Comparison of ENCODE assay signal across 16 cellular contexts in the genomic region with DNA sequence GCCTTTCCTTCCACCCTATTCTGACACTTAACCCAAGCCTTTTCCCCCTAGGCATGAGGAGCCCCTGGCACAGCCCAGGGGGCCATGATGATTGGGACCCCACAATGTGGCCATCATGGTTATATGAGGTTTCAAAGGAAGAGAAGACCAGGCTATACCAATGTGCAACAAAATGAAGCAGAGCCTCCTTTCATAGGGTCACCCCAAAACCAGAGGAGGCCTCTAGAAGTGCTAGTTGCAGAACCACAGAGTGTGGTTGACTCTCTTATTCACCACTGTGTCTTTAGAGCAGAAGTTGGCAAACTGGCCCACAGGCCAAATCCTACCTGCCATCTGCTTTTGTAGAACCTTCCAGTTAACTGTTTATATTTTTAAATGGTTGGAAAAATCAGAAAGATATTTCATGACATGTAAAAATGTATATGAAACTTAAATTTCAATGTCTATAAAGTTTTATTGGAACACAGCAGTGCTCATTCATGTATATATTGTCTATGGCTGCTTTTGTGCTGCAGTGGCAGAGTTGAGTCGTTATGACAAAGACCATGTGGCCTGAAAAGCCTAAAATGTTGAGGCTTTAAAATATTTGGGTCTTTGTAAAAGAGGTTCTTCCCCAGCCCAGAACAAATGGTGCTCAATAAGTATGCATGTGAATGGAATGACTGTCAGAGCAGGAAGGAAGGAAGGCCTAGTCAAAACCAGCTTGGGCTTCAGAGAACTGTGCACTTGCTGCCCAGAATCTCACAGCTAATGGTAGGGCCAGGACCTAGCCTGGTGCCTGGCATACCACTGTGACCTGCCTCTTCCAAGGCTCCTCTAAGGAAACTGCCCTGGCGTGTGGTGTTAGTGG. TPM values are rescaled to one million over a fixed set of nuclear protein-coding genes. Genes with fewer than 3 reads are reported as not detected.
DNase-seq lines count a peak whose midpoint lies in the region; ATAC-seq and TF ChIP-seq lines count a peak whose summit lies in the region.
"Had no signal": no experiment of that assay in that cellular context is flagged by ENCODE, and none has a peak within 500 bp of the region (broad histone marks: within the 10 kb centered on the region; RNA-seq: fewer than 3 reads in every experiment).

No MANE protein-coding gene starts in this region.

- no peak overlapping the region for H3K4me3 Mint-ChIP-seq in activated CD4-positive, alpha-beta T cell treated with anti-CD3 and anti-CD28 coated beads, Interleukin-2, amount 10 ng/mL, durations not matched to agents 7 days and 5 days
- H3K4me3 Mint-ChIP-seq in WTC11, result no peak overlapping the region

- CTCF ChIA-PET in activated CD4-positive, alpha-beta T cell treated with anti-CD3 and anti-CD28 coated beads, Interleukin-2, amount 10 ng/mL, durations not matched to agents 7 days and 5 days (lab: Charles Lee), result interaction anchor here (1.0 to 2.3 kb wide), 2 partner anchors 11 to 31 kb away, joined by 3 to 9 read pairs; no protein-coding TSS in a partner anchor
- CTCF ChIA-PET in WTC11 (lab: Charles Lee), result interaction anchor here (0.6 to 1.0 kb wide), 4 partner anchors 22 to 157 kb away, joined by 4 to 5 read pairs (median 4); no protein-coding TSS in a partner anchor

- in situ Hi-C loops in G401 (cut with HindIII; ENCODE audit: low sequenced_read_pairs), result no loop called here

- POLR2A ChIA-PET in activated CD4-positive, alpha-beta T cell treated with anti-CD3 and anti-CD28 coated beads, Interleukin-2, amount 10 ng/mL, durations not matched to agents 7 days and 5 days (lab: Charles Lee), result no interaction called here
- POLR2A ChIA-PET in WTC11 (lab: Charles Lee), result no interaction called here

- ATAC-seq in WTC11 (0 out of 2 replicates have a peak, but pooled peaks have one; percentile 15), HG02938 (IDR thresholded peaks at IDR 0.05; ENCODE audit: unreplicated experiment) (no peak), HG02870 (IDR thresholded peaks at IDR 0.05; ENCODE audit: unreplicated experiment) (no peak)
- ATAC-seq in stimulated activated naive CD8-positive, alpha-beta T cell treated with anti-CD3 and anti-CD28 coated beads, Interleukin-15, Interleukin-2, amounts not matched to agents 100 U/mL and 50 U/mL, for 24 hours, result peak; percentile 55
- ATAC-seq: heart right ventricle, left lobe of liver had no signal

- no peaks in the 10 kb centered on the region for H3K9me3 Mint-ChIP-seq in activated CD4-positive, alpha-beta T cell treated with anti-CD3 and anti-CD28 coated beads, Interleukin-2, amount 10 ng/mL, durations not matched to agents 7 days and 5 days
- no peaks in the 10 kb centered on the region for H3K9me3 Mint-ChIP-seq in WTC11

- H3K27ac Mint-ChIP-seq in activated CD4-positive, alpha-beta T cell treated with anti-CD3 and anti-CD28 coated beads, Interleukin-2, amount 10 ng/mL, durations not matched to agents 7 days and 5 days, result peak overlapping the region; percentile 59
- peak overlapping the region; percentile 51; the same call in 1 of the 2 replicates for H3K27ac Mint-ChIP-seq in WTC11

- peaks cover 86% of the 10 kb centered on the region for H3K4me1 Mint-ChIP-seq in activated CD4-positive, alpha-beta T cell treated with anti-CD3 and anti-CD28 coated beads, Interleukin-2, amount 10 ng/mL, durations not matched to agents 7 days and 5 days
- peaks cover 37% of the 10 kb centered on the region for H3K4me1 Mint-ChIP-seq in WTC11

- no peaks in the 10 kb centered on the region for H3K27me3 Mint-ChIP-seq in activated CD4-positive, alpha-beta T cell treated with anti-CD3 and anti-CD28 coated beads, Interleukin-2, amount 10 ng/mL, durations not matched to agents 7 days and 5 days
- H3K27me3 Mint-ChIP-seq in WTC11 (ENCODE audit: low read depth), result no peaks in the 10 kb centered on the region

- H3K27ac ChIP-seq in epithelial cell of prostate, result peak overlapping the region; percentile 6
- H3K27ac ChIP-seq: cardiac muscle cell had no signal

- TF ChIP-seq CTCF in WTC11 (IDR thresholded peaks at IDR 0.05), result no peak

- peaks cover 56% of the 10 kb centered on the region for H3K36me3 Mint-ChIP-seq in activated CD4-positive, alpha-beta T cell treated with anti-CD3 and anti-CD28 coated beads, Interleukin-2, amount 10 ng/mL, durations not matched to agents 7 days and 5 days (ENCODE audit: low read depth)
- 0 out of 2 replicates have a peak, but pooled peaks cover 4% of the 10 kb centered on the region for H3K36me3 Mint-ChIP-seq in WTC11

- DNase-seq in activated CD4-positive, alpha-beta T cell treated with anti-CD3 and anti-CD28 coated beads, Interleukin-2, amount 10 ng/mL, durations not matched to agents 7 days and 5 days, result no peak
- DNase-seq in activated CD4-positive, alpha-beta T cell treated with anti-CD3 and anti-CD28 coated beads, Interleukin-2, amount 50 U/mL, for 1 hour, result no peak
- DNase-seq in WTC11 (ENCODE audit: low spot score), result no peak
- DNase-seq in epithelial cell of prostate (ENCODE audit: low read depth, low spot score), result no peak
- DNase-seq in stimulated activated naive CD8-positive, alpha-beta T cell treated with anti-CD3 and anti-CD28 coated beads, Interleukin-15, Interleukin-2, amounts not matched to agents 100 U/mL and 50 U/mL, for 24 hours, result no peak
- DNase-seq in G401 (ENCODE audit: low spot score), result no peak
- DNase-seq: heart right ventricle, Kasumi-1, NCI-H187, nucleus accumbens, SIG-M5, transverse colon had no signal

TF ChIP-seq in WTC11, 78 proteins besides CTCF, POLR2A, EP300 and RAD21 (continues in another document):
- TF ChIP-seq PRRX2 (CRISPR knock-in tag; IDR thresholded peaks at IDR 0.05), result no peak
- TF ChIP-seq ATF1 (CRISPR knock-in tag; IDR thresholded peaks at IDR 0.05), result no peak
- TF ChIP-seq SP1 (CRISPR knock-in tag; conservative IDR thresholded peaks at IDR 0.05), result no peak
- no peak for TF ChIP-seq ETV6 (CRISPR knock-in tag; IDR thresholded peaks at IDR 0.05)
- TF ChIP-seq, protein P1, sequence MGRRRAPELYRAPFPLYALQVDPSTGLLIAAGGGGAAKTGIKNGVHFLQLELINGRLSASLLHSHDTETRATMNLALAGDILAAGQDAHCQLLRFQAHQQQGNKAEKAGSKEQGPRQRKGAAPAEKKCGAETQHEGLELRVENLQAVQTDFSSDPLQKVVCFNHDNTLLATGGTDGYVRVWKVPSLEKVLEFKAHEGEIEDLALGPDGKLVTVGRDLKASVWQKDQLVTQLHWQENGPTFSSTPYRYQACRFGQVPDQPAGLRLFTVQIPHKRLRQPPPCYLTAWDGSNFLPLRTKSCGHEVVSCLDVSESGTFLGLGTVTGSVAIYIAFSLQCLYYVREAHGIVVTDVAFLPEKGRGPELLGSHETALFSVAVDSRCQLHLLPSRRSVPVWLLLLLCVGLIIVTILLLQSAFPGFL (CRISPR knock-in tag; IDR thresholded peaks at IDR 0.05; ENCODE audit: borderline replicate concordance), result no peak
- TF ChIP-seq, protein P2, sequence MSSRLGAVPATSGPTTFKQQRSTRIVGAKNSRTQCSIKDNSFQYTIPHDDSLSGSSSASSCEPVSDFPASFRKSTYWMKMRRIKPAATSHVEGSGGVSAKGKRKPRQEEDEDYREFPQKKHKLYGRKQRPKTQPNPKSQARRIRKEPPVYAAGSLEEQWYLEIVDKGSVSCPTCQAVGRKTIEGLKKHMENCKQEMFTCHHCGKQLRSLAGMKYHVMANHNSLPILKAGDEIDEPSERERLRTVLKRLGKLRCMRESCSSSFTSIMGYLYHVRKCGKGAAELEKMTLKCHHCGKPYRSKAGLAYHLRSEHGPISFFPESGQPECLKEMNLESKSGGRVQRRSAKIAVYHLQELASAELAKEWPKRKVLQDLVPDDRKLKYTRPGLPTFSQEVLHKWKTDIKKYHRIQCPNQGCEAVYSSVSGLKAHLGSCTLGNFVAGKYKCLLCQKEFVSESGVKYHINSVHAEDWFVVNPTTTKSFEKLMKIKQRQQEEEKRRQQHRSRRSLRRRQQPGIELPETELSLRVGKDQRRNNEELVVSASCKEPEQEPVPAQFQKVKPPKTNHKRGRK (CRISPR knock-in tag; IDR thresholded peaks at IDR 0.05; ENCODE audit: borderline replicate concordance), result no peak
- TF ChIP-seq GRHL2 (CRISPR knock-in tag; IDR thresholded peaks at IDR 0.05; ENCODE audit: insufficient replicate concordance, severe bottlenecking), result no peak
- TF ChIP-seq, protein P3, sequence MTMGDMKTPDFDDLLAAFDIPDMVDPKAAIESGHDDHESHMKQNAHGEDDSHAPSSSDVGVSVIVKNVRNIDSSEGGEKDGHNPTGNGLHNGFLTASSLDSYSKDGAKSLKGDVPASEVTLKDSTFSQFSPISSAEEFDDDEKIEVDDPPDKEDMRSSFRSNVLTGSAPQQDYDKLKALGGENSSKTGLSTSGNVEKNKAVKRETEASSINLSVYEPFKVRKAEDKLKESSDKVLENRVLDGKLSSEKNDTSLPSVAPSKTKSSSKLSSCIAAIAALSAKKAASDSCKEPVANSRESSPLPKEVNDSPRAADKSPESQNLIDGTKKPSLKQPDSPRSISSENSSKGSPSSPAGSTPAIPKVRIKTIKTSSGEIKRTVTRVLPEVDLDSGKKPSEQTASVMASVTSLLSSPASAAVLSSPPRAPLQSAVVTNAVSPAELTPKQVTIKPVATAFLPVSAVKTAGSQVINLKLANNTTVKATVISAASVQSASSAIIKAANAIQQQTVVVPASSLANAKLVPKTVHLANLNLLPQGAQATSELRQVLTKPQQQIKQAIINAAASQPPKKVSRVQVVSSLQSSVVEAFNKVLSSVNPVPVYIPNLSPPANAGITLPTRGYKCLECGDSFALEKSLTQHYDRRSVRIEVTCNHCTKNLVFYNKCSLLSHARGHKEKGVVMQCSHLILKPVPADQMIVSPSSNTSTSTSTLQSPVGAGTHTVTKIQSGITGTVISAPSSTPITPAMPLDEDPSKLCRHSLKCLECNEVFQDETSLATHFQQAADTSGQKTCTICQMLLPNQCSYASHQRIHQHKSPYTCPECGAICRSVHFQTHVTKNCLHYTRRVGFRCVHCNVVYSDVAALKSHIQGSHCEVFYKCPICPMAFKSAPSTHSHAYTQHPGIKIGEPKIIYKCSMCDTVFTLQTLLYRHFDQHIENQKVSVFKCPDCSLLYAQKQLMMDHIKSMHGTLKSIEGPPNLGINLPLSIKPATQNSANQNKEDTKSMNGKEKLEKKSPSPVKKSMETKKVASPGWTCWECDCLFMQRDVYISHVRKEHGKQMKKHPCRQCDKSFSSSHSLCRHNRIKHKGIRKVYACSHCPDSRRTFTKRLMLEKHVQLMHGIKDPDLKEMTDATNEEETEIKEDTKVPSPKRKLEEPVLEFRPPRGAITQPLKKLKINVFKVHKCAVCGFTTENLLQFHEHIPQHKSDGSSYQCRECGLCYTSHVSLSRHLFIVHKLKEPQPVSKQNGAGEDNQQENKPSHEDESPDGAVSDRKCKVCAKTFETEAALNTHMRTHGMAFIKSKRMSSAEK (CRISPR knock-in tag; IDR thresholded peaks at IDR 0.05; ENCODE audit: borderline replicate concordance), result no peak
- no peak for TF ChIP-seq CREB1 (CRISPR knock-in tag; IDR thresholded peaks at IDR 0.05)
- TF ChIP-seq TEAD4 (CRISPR knock-in tag; IDR thresholded peaks at IDR 0.05), result no peak
- TF ChIP-seq ZNF263 (CRISPR knock-in tag; IDR thresholded peaks at IDR 0.05; ENCODE audit: low read depth), result no peak

RNA-seq across cellular contexts. Expression of a gene that starts 49.2 kb away (rescaled TPM):
- total RNA-seq in activated CD4-positive, alpha-beta T cell treated with anti-CD3 and anti-CD28 coated beads, Interleukin-2, amount 10 ng/mL, durations not matched to agents 7 days and 5 days, result 10 to 100 TPM; 42.6 to 45.0 TPM
- 6.6 to 10.1 TPM (median 8.1 TPM) in 3 replicates for total RNA-seq in WTC11 (2021)
- 1.4 and 1.5 TPM in 2 replicates for total RNA-seq in G401 (2014; rRNA removed; shearing (Covaris generic))

Comparison
In these comparisons a context has a peak if more than half of its experiments do, and no peak if none do; other contexts are left out.
1. ATAC-seq: peak in WTC11 (single experiment) and stimulated activated naive CD8-positive, alpha-beta T cell treated with anti-CD3 and anti-CD28 coated beads, Interleukin-15, Interleukin-2, amounts not matched to agents 100 U/mL and 50 U/mL, for 24 hours (single experiment); none in HG02938 (single experiment) and HG02870 (single experiment).